1 cellular context compared by ENCODE assay signal in genomic region chr7:151384352-151384697, GRCh38.
TF ChIP-seq lines count a peak whose summit lies in the region.

No MANE protein-coding gene starts in this region.

TF ChIP-seq in GM12891, 5 proteins besides CTCF, POLR2A, EP300 and RAD21:
- TF ChIP-seq POLR2AphosphoS5 (IDR thresholded peaks at IDR 0.05; ENCODE audit: low read depth, low read length) (no peak), TAF1 (IDR thresholded peaks at IDR 0.05; ENCODE audit: low read depth, low read length) (no peak), SPI1 (IDR thresholded peaks at IDR 0.05; ENCODE audit: low read depth, low read length) (no peak), POU2F2 (IDR thresholded peaks at IDR 0.05; ENCODE audit: low read depth, low read length) (no peak), PAX5 (IDR thresholded peaks at IDR 0.05; ENCODE audit: insufficient read depth, low read length, severe bottlenecking) (no peak)
TF ChIP-seq in GM12891: peak in this region for 0.
